In genomic region chr3:197736491-197737318, GRCh38 we compare ENCODE assay signal across 1 cellular context.
A peak's percentile ranks its signal among the peaks of the same experiment; 100 is the strongest.
TF ChIP-seq lines count a peak whose summit lies in the region.

TSS of gene RUBCN (minus strand) at chr3:197736904. CDS start at chr3:197736719, 185 bp downstream.

TF ChIP-seq in WTC11, 78 proteins besides CTCF, POLR2A, EP300 and RAD21 (continued from another document):
- TF ChIP-seq STAT6 (CRISPR knock-in tag; conservative IDR thresholded peaks at IDR 0.05; ENCODE audit: low read depth) (no peak), ZNF263 (CRISPR knock-in tag; IDR thresholded peaks at IDR 0.05; ENCODE audit: low read depth) (no peak), ZNF317 (CRISPR knock-in tag; IDR thresholded peaks at IDR 0.05; ENCODE audit: borderline replicate concordance, low read depth) (no peak), MYBL2 (CRISPR knock-in tag; IDR thresholded peaks at IDR 0.05) (no peak), SMAD4 (CRISPR knock-in tag; IDR thresholded peaks at IDR 0.05) (no peak), NR2C2 (CRISPR knock-in tag; IDR thresholded peaks at IDR 0.05) (peak; percentile 50; the same call in 1 of the 2 replicates), KAT7 (CRISPR knock-in tag; IDR thresholded peaks at IDR 0.05; ENCODE audit: borderline replicate concordance) (no peak), TCF7 (CRISPR knock-in tag; IDR thresholded peaks at IDR 0.05; ENCODE audit: low read depth) (no peak), RELA (CRISPR knock-in tag; IDR thresholded peaks at IDR 0.05; ENCODE audit: borderline replicate concordance) (no peak), FOXP1 (CRISPR knock-in tag; IDR thresholded peaks at IDR 0.05; ENCODE audit: borderline replicate concordance) (no peak; the same call in 1 of the 2 replicates), TEAD1 (CRISPR knock-in tag; IDR thresholded peaks at IDR 0.05) (no peak; the same call in 1 of the 2 replicates), ELF4 (CRISPR knock-in tag; IDR thresholded peaks at IDR 0.05; ENCODE audit: low read depth) (no peak), CREM (CRISPR knock-in tag; IDR thresholded peaks at IDR 0.05) (peak; percentile 48), IRF2 (CRISPR knock-in tag; IDR thresholded peaks at IDR 0.05; ENCODE audit: borderline replicate concordance, low read depth) (no peak), GRHL2 (CRISPR knock-in tag; IDR thresholded peaks at IDR 0.05; ENCODE audit: insufficient replicate concordance, severe bottlenecking) (no peak), FOXK1 (CRISPR knock-in tag; IDR thresholded peaks at IDR 0.05) (no peak), PRDM15 (CRISPR knock-in tag; IDR thresholded peaks at IDR 0.05) (no peak), ZNF671 (CRISPR knock-in tag; IDR thresholded peaks at IDR 0.05) (no peak), SOX15 (CRISPR knock-in tag; IDR thresholded peaks at IDR 0.05) (no peak), ATF6 (CRISPR knock-in tag; IDR thresholded peaks at IDR 0.05) (no peak), IRF1 (CRISPR knock-in tag; IDR thresholded peaks at IDR 0.05) (peak; percentile 62; the same call in 1 of the 2 replicates), NFATC4 (CRISPR knock-in tag; IDR thresholded peaks at IDR 0.05) (no peak), ZNF396 (CRISPR knock-in tag; IDR thresholded peaks at IDR 0.05; ENCODE audit: borderline replicate concordance) (no peak), MAX (CRISPR knock-in tag; IDR thresholded peaks at IDR 0.05) (peak; percentile 37; the same call in 1 of the 2 replicates), ESRRA (CRISPR knock-in tag; IDR thresholded peaks at IDR 0.05; ENCODE audit: borderline replicate concordance) (no peak), OVOL2 (CRISPR knock-in tag; IDR thresholded peaks at IDR 0.05; ENCODE audit: borderline replicate concordance) (no peak)
- TF ChIP-seq, protein P1, sequence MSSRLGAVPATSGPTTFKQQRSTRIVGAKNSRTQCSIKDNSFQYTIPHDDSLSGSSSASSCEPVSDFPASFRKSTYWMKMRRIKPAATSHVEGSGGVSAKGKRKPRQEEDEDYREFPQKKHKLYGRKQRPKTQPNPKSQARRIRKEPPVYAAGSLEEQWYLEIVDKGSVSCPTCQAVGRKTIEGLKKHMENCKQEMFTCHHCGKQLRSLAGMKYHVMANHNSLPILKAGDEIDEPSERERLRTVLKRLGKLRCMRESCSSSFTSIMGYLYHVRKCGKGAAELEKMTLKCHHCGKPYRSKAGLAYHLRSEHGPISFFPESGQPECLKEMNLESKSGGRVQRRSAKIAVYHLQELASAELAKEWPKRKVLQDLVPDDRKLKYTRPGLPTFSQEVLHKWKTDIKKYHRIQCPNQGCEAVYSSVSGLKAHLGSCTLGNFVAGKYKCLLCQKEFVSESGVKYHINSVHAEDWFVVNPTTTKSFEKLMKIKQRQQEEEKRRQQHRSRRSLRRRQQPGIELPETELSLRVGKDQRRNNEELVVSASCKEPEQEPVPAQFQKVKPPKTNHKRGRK (CRISPR knock-in tag; IDR thresholded peaks at IDR 0.05; ENCODE audit: borderline replicate concordance) = no peak
- TF ChIP-seq, protein P2, sequence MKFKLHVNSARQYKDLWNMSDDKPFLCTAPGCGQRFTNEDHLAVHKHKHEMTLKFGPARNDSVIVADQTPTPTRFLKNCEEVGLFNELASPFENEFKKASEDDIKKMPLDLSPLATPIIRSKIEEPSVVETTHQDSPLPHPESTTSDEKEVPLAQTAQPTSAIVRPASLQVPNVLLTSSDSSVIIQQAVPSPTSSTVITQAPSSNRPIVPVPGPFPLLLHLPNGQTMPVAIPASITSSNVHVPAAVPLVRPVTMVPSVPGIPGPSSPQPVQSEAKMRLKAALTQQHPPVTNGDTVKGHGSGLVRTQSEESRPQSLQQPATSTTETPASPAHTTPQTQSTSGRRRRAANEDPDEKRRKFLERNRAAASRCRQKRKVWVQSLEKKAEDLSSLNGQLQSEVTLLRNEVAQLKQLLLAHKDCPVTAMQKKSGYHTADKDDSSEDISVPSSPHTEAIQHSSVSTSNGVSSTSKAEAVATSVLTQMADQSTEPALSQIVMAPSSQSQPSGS (CRISPR knock-in tag; IDR thresholded peaks at IDR 0.05; ENCODE audit: borderline replicate concordance, low read depth) = no peak
- TF ChIP-seq, protein P3, sequence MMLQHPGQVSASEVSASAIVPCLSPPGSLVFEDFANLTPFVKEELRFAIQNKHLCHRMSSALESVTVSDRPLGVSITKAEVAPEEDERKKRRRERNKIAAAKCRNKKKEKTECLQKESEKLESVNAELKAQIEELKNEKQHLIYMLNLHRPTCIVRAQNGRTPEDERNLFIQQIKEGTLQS (CRISPR knock-in tag; conservative IDR thresholded peaks at IDR 0.05) = no peak
- TF ChIP-seq, protein P4, sequence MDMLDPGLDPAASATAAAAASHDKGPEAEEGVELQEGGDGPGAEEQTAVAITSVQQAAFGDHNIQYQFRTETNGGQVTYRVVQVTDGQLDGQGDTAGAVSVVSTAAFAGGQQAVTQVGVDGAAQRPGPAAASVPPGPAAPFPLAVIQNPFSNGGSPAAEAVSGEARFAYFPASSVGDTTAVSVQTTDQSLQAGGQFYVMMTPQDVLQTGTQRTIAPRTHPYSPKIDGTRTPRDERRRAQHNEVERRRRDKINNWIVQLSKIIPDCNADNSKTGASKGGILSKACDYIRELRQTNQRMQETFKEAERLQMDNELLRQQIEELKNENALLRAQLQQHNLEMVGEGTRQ (CRISPR knock-in tag; IDR thresholded peaks at IDR 0.05) = no peak
- TF ChIP-seq, protein P5, sequence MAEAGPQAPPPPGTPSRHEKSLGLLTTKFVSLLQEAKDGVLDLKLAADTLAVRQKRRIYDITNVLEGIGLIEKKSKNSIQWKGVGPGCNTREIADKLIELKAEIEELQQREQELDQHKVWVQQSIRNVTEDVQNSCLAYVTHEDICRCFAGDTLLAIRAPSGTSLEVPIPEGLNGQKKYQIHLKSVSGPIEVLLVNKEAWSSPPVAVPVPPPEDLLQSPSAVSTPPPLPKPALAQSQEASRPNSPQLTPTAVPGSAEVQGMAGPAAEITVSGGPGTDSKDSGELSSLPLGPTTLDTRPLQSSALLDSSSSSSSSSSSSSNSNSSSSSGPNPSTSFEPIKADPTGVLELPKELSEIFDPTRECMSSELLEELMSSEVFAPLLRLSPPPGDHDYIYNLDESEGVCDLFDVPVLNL (CRISPR knock-in tag; IDR thresholded peaks at IDR 0.05; ENCODE audit: borderline replicate concordance, low read depth) = peak; percentile 50; the same call in 1 of the 2 replicates
- TF ChIP-seq, protein P6, sequence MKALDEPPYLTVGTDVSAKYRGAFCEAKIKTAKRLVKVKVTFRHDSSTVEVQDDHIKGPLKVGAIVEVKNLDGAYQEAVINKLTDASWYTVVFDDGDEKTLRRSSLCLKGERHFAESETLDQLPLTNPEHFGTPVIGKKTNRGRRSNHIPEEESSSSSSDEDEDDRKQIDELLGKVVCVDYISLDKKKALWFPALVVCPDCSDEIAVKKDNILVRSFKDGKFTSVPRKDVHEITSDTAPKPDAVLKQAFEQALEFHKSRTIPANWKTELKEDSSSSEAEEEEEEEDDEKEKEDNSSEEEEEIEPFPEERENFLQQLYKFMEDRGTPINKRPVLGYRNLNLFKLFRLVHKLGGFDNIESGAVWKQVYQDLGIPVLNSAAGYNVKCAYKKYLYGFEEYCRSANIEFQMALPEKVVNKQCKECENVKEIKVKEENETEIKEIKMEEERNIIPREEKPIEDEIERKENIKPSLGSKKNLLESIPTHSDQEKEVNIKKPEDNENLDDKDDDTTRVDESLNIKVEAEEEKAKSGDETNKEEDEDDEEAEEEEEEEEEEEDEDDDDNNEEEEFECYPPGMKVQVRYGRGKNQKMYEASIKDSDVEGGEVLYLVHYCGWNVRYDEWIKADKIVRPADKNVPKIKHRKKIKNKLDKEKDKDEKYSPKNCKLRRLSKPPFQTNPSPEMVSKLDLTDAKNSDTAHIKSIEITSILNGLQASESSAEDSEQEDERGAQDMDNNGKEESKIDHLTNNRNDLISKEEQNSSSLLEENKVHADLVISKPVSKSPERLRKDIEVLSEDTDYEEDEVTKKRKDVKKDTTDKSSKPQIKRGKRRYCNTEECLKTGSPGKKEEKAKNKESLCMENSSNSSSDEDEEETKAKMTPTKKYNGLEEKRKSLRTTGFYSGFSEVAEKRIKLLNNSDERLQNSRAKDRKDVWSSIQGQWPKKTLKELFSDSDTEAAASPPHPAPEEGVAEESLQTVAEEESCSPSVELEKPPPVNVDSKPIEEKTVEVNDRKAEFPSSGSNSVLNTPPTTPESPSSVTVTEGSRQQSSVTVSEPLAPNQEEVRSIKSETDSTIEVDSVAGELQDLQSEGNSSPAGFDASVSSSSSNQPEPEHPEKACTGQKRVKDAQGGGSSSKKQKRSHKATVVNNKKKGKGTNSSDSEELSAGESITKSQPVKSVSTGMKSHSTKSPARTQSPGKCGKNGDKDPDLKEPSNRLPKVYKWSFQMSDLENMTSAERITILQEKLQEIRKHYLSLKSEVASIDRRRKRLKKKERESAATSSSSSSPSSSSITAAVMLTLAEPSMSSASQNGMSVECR (CRISPR knock-in tag; IDR thresholded peaks at IDR 0.05; ENCODE audit: borderline replicate concordance) = no peak
- TF ChIP-seq, protein P7, sequence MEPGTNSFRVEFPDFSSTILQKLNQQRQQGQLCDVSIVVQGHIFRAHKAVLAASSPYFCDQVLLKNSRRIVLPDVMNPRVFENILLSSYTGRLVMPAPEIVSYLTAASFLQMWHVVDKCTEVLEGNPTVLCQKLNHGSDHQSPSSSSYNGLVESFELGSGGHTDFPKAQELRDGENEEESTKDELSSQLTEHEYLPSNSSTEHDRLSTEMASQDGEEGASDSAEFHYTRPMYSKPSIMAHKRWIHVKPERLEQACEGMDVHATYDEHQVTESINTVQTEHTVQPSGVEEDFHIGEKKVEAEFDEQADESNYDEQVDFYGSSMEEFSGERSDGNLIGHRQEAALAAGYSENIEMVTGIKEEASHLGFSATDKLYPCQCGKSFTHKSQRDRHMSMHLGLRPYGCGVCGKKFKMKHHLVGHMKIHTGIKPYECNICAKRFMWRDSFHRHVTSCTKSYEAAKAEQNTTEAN (CRISPR knock-in tag; IDR thresholded peaks at IDR 0.05) = 0 out of 2 replicates have a peak, but pooled peaks have one; percentile 60
